In genomic region chr11:102268083-102268984, GRCh38 we compare ENCODE assay signal across 8 cellular contexts. TPM values are rescaled to one million over a fixed set of nuclear protein-coding genes. Genes with fewer than 3 reads are reported as not detected.
A peak's percentile ranks its signal among the peaks of the same experiment; 100 is the strongest.
DNase-seq lines count a peak whose midpoint lies in the region; ATAC-seq and TF ChIP-seq lines count a peak whose summit lies in the region.

No MANE protein-coding gene starts in this region.

- peaks cover 23% of the 10 kb centered on the region for H3K4me1 Mint-ChIP-seq in central memory CD8-positive, alpha-beta T cell

- peaks cover 20% of the 10 kb centered on the region for H3K27me3 Mint-ChIP-seq in central memory CD8-positive, alpha-beta T cell

- peak; percentile 49 for TF ChIP-seq CTCF in GM13976 (IDR thresholded peaks at IDR 0.05; ENCODE audit: borderline replicate concordance, control extremely low read depth, extremely low read depth, insufficient read depth, missing control alignments)

- ATAC-seq in HG02870 (IDR thresholded peaks at IDR 0.05; ENCODE audit: unreplicated experiment), result peak; percentile 56
- ATAC-seq in central memory CD8-positive, alpha-beta T cell (replicated peaks; ENCODE audit: extremely low read depth, poor library complexity, severe bottlenecking), result peak; percentile 94
- ATAC-seq in left lobe of liver, result peak; percentile 98

- DNase-seq in GM13976 (ENCODE audit: low spot score), result peak; percentile 93
- peak; percentile 82 for DNase-seq in NCI-H146 treated with DMSO at 0.1 percent for 48 hours (lab: John Stamatoyannopoulos, UW; ENCODE audit: unreplicated experiment)
- DNase-seq in activated CD4-positive, CD25-positive, alpha-beta regulatory T cell (lab: John Stamatoyannopoulos, UW), result peak; percentile 48 to 65 (median 60)
- peak; percentile 47 to 64 for DNase-seq in central memory CD8-positive, alpha-beta T cell (ENCODE audit: low spot score in 2 of 2)
- peak; percentile 94 for DNase-seq in left lobe of liver (ENCODE audit: low spot score)
- peak; percentile 47 to 63 (median 63) for DNase-seq in stimulated activated CD4-positive, alpha-beta T cell treated with anti-CD3 and anti-CD28 coated beads, TNF-alpha, amount 100 ng/mL, for 1 hour (ENCODE audit: low read depth in 3 of 3, low spot score in 1 of 3)
- DNase-seq in NCI-H1694 treated with DMSO at 0.1 percent for 48 hours (lab: John Stamatoyannopoulos, UW), result no peak

- in situ Hi-C loops in GM13976 (cut with MboI; ENCODE audit: low sequenced_read_pairs, unreplicated experiment), result no loop called here

- H3K9me3 Mint-ChIP-seq in central memory CD8-positive, alpha-beta T cell, result no peaks in the 10 kb centered on the region

- peak overlapping the region; percentile 85 for H3K27ac Mint-ChIP-seq in central memory CD8-positive, alpha-beta T cell (ENCODE audit: low read depth)

- no peaks in the 10 kb centered on the region for H3K36me3 Mint-ChIP-seq in central memory CD8-positive, alpha-beta T cell (ENCODE audit: insufficient read depth)

- peak overlapping the region; percentile 82 for H3K4me3 Mint-ChIP-seq in central memory CD8-positive, alpha-beta T cell

RNA-seq across cellular contexts. Expression of gene BIRC3, which starts 49.0 kb away (rescaled TPM):
- total RNA-seq in left lobe of liver, result 2.1 TPM
